ENCODE assay signal across 8 cellular contexts in genomic region chr17:7191571-7192270, GRCh38. TPM values are rescaled to one million over a fixed set of nuclear protein-coding genes. Genes with fewer than 3 reads are reported as not detected.
A peak's percentile ranks its signal among the peaks of the same experiment; 100 is the strongest.
DNase-seq lines count a peak whose midpoint lies in the region; ATAC-seq and TF ChIP-seq lines count a peak whose summit lies in the region.

No MANE protein-coding gene starts in this region.

- no peak overlapping the region for H3K4ac ChIP-seq in mesenchymal stem cell (ENCODE audit: low read depth in 1 of 2, low read length in 2 of 2)

- peak; percentile 9 for DNase-seq in DMS53 treated with DMSO at 0.1 percent for 48 hours (lab: John Stamatoyannopoulos, UW; ENCODE audit: unreplicated experiment)
- peak; percentile 61 for DNase-seq in HuH-7.5 (ENCODE audit: low spot score)
- peak; percentile 9 for DNase-seq in amniotic stem cell (lab: John Stamatoyannopoulos, UW)
- DNase-seq in mesenchymal stem cell = peak; percentile 39
- DNase-seq in CD14-positive monocyte (ENCODE audit: low spot score) = no peak
- no peak for DNase-seq in endothelial cell (ENCODE audit: low spot score)
- DNase-seq in SIG-M5 treated with dmso at 0.1 percent for 504 hours (lab: John Stamatoyannopoulos, UW; ENCODE audit: unreplicated experiment) = no peak

- no peak overlapping the region for H3K4me2 ChIP-seq in mesenchymal stem cell (ENCODE audit: low read length, poor library complexity, severe bottlenecking)

- no peak overlapping the region for H4K8ac ChIP-seq in mesenchymal stem cell (ENCODE audit: low read length)

- H3K23ac ChIP-seq in mesenchymal stem cell (ENCODE audit: low read length in 2 of 2) = no peak overlapping the region

- H3K27ac Mint-ChIP-seq in CD14-positive monocyte (peak overlapping the region in 3 of 7 donors; percentile 52 to 71 (median 63)), endothelial cell (ENCODE audit: unreplicated experiment) (no peak overlapping the region)

- H3K4me3 ChIP-seq in mesenchymal stem cell (ENCODE audit: insufficient read depth in 1 of 2, low read depth in 1 of 2, low read length in 2 of 2) = no peak overlapping the region

- no peak overlapping the region for H2BK12ac ChIP-seq in mesenchymal stem cell (ENCODE audit: low read length in 2 of 2)

- H3K14ac ChIP-seq in mesenchymal stem cell (ENCODE audit: low read length in 2 of 2) = no peak overlapping the region

- H2AK5ac ChIP-seq in mesenchymal stem cell (ENCODE audit: low read length, severe bottlenecking) = no peak overlapping the region

- H3K4me3 Mint-ChIP-seq in CD14-positive monocyte (no peak overlapping the region), endothelial cell (ENCODE audit: unreplicated experiment) (no peak overlapping the region)

- H3K9me3 Mint-ChIP-seq in CD14-positive monocyte (no peaks in the 10 kb centered on the region), endothelial cell (ENCODE audit: unreplicated experiment) (no peaks in the 10 kb centered on the region)

- H3K18ac ChIP-seq in mesenchymal stem cell (ENCODE audit: low read depth in 1 of 2, low read length in 2 of 2) = no peak overlapping the region

- no peak overlapping the region for H3K27ac ChIP-seq in mesenchymal stem cell (ENCODE audit: low read length, poor library complexity, severe bottlenecking)

- no peak for TF ChIP-seq CTCF in CD14-positive monocyte (IDR thresholded peaks at IDR 0.05)
- no peak for TF ChIP-seq CTCF in endothelial cell (IDR thresholded peaks at IDR 0.05; ENCODE audit: unreplicated experiment)

- no peak overlapping the region for H4K91ac ChIP-seq in mesenchymal stem cell (ENCODE audit: low read length)

- intact Hi-C loops in CD14-positive monocyte (cut with micrococcal nuclease) = no loop called here

- WGBS in mesenchymal stem cell = 93% methylated on average over 26 of the region's 26 CpGs

- peaks cover 2% of the 10 kb centered on the region for H3K4me1 ChIP-seq in mesenchymal stem cell (ENCODE audit: control insufficient read depth, insufficient read depth, low read depth, low read length)

- no peak overlapping the region for H3K9ac ChIP-seq in mesenchymal stem cell (ENCODE audit: low read length)

- H2AFZ ChIP-seq in mesenchymal stem cell (ENCODE audit: low read depth, low read length) = no peak overlapping the region

- H2BK15ac ChIP-seq in mesenchymal stem cell (ENCODE audit: low read depth, poor library complexity, severe bottlenecking) = no peak overlapping the region

- H3K36me3 Mint-ChIP-seq in CD14-positive monocyte (peaks cover 56 to 81% of the 10 kb centered on the region in 2 donors), endothelial cell (ENCODE audit: low read depth, unreplicated experiment) (peaks cover 30% of the 10 kb centered on the region)

- no peak overlapping the region for H2BK5ac ChIP-seq in mesenchymal stem cell (ENCODE audit: low read depth, low read length, poor library complexity, severe bottlenecking)

- ATAC-seq in GM21381 (IDR thresholded peaks at IDR 0.05; ENCODE audit: unreplicated experiment) = no peak

- H3K9me3 ChIP-seq in mesenchymal stem cell (ENCODE audit: control insufficient read depth, low read length) = no peaks in the 10 kb centered on the region

- H3K27me3 ChIP-seq in mesenchymal stem cell (ENCODE audit: control insufficient read depth in 1 of 2, insufficient read depth in 1 of 2, low read length in 2 of 2) = no peaks in the 10 kb centered on the region

- H3K27me3 Mint-ChIP-seq in CD14-positive monocyte (ENCODE audit: low read depth in 3 of 3) = no peaks in the 10 kb centered on the region
- peaks cover 10% of the 10 kb centered on the region for H3K27me3 Mint-ChIP-seq in endothelial cell (ENCODE audit: unreplicated experiment)

- peaks cover 2% of the 10 kb centered on the region for H3K4me1 Mint-ChIP-seq in CD14-positive monocyte
- peaks cover 3% of the 10 kb centered on the region for H3K4me1 Mint-ChIP-seq in endothelial cell (ENCODE audit: unreplicated experiment)

- peaks cover 15% of the 10 kb centered on the region for H3K79me1 ChIP-seq in mesenchymal stem cell (replicated peaks; ENCODE audit: low read length, poor library complexity, severe bottlenecking)

- H3K36me3 ChIP-seq in mesenchymal stem cell (ENCODE audit: control insufficient read depth in 1 of 2, insufficient read depth in 2 of 2, low read depth in 1 of 2, low read length in 2 of 2) = peaks cover 69 to 72% of the 10 kb centered on the region in 2 experiments

- no peak overlapping the region for H2BK120ac ChIP-seq in mesenchymal stem cell (ENCODE audit: low read depth, low read length)

RNA-seq across cellular contexts. Expression of gene ASGR1, which starts 12.6 kb away (rescaled TPM):
- 1.2 TPM for polyA plus RNA-seq in mesenchymal stem cell (2013, experiment 1 of 2)
- 1.1 TPM for polyA plus RNA-seq in mesenchymal stem cell (2013, experiment 2 of 2)
- 100 to 1,000 TPM; 114 to 126 TPM for polyA plus RNA-seq in CD14-positive monocyte
- total RNA-seq in endothelial cell (ENCODE audit: unreplicated experiment) = 23.9 TPM

RNA-seq across cellular contexts. Expression of gene DLG4, which starts 27.9 kb away (rescaled TPM):
- polyA plus RNA-seq in mesenchymal stem cell (2013, experiment 1 of 2) = 21.6 TPM
- polyA plus RNA-seq in mesenchymal stem cell (2013, experiment 2 of 2) = 20.4 TPM
- polyA plus RNA-seq in CD14-positive monocyte = under 1 TPM; 0.37 to 0.39 TPM
- 44.3 TPM for total RNA-seq in endothelial cell (ENCODE audit: unreplicated experiment)

RNA-seq across cellular contexts. Expression of gene ACADVL, which starts 28.0 kb away (rescaled TPM):
- polyA plus RNA-seq in mesenchymal stem cell (2013, experiment 1 of 2) = 273 TPM
- polyA plus RNA-seq in mesenchymal stem cell (2013, experiment 2 of 2) = 278 TPM
- polyA plus RNA-seq in CD14-positive monocyte = 100 to 1,000 TPM; 152 to 154 TPM
- total RNA-seq in endothelial cell (ENCODE audit: unreplicated experiment) = 281 TPM

RNA-seq across cellular contexts. Expression of gene DVL2, which starts 42.6 kb away (rescaled TPM):
- polyA plus RNA-seq in mesenchymal stem cell (2013, experiment 1 of 2) = 40.7 TPM
- polyA plus RNA-seq in mesenchymal stem cell (2013, experiment 2 of 2) = 39.7 TPM
- 1 to 10 TPM; 7.0 to 7.8 TPM for polyA plus RNA-seq in CD14-positive monocyte
- total RNA-seq in endothelial cell (ENCODE audit: unreplicated experiment) = 58.2 TPM

RNA-seq across cellular contexts. Expression of gene PHF23, which starts 47.5 kb away (rescaled TPM):
- 117 TPM for polyA plus RNA-seq in mesenchymal stem cell (2013, experiment 1 of 2)
- polyA plus RNA-seq in mesenchymal stem cell (2013, experiment 2 of 2) = 119 TPM
- polyA plus RNA-seq in CD14-positive monocyte = 10 to 100 TPM; 12.0 to 12.9 TPM
- total RNA-seq in endothelial cell (ENCODE audit: unreplicated experiment) = 80.9 TPM

Comparison
In these comparisons a context has a peak if more than half of its experiments do, and no peak if none do; other contexts are left out.
1. DNase-seq: peak in DMS53 treated with DMSO at 0.1 percent for 48 hours (single experiment), HuH-7.5 (single experiment), amniotic stem cell (single experiment) and mesenchymal stem cell (single experiment); none in CD14-positive monocyte (single experiment), endothelial cell (single experiment) and SIG-M5 treated with dmso at 0.1 percent for 504 hours (single experiment).